ENCODE assay signal across 11 cellular contexts in the genomic region with DNA sequence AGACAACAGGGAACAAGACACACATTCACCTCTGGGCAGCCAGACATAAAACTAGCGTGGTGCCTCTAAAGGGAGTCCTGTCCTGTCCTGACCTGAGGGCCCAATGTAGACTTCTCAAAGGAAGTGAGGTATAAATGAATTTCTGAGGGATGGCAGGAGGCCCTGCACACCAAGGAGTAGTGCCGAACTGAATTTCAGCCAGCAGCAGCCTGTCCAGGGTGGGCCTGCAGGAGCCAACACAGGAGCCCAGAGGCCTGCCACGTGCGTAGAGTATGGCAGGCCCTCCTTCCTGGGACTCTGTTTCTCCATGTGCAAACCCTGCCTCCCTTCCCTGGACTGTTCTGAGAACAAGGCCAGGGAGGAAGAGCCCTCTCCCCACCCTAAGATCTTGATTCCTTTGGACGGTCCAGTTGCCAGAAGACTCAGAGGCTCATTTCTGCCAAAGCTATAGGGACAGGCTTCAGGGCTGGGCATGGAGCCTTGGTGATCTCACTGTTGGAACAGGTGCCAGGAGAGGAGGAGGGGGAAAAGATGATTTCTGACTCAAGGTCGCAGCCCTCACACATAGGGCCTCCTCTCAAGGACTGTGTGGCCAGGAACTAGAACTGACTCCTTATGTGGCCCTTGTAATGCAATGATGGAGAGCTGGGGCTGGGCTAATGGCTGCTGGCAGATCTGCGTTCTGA. TPM values are rescaled to one million over a fixed set of nuclear protein-coding genes. Genes with fewer than 3 reads are reported as not detected.
A peak's percentile ranks its signal among the peaks of the same experiment; 100 is the strongest.
DNase-seq lines count a peak whose midpoint lies in the region; ATAC-seq, FAIRE-seq and TF ChIP-seq lines count a peak whose summit lies in the region.
"Had no signal": no experiment of that assay in that cellular context is flagged by ENCODE, and none has a peak within 500 bp of the region (broad histone marks: within the 10 kb centered on the region; RNA-seq: fewer than 3 reads in every experiment).

No MANE protein-coding gene starts in this region.

- H3K36me3 ChIP-seq in right atrium auricular region (peaks cover 29% of the 10 kb centered on the region), gastrocnemius medialis (no peaks in the 10 kb centered on the region), OCI-LY7 (ENCODE audit: insufficient read depth, low read length) (no peaks in the 10 kb centered on the region)

- no peak overlapping the region for H3K4me2 ChIP-seq in OCI-LY7 (ENCODE audit: low read length)

- TF ChIP-seq POLR2A in H54 (IDR thresholded peaks at IDR 0.05; ENCODE audit: low read depth, low read length) (no peak), gastrocnemius medialis (IDR thresholded peaks at IDR 0.05) (no peak)

- DNase-seq in H54 (ENCODE audit: insufficient read length, low spot score) (peak; percentile 37), right atrium auricular region (ENCODE audit: low spot score) (no peak), gastrocnemius medialis (peak; percentile 55 to 77), NCI-H2107 treated with DMSO at 0.1 percent for 48 hours (lab: John Stamatoyannopoulos, UW; ENCODE audit: unreplicated experiment) (no peak), NCI-H1694 treated with DMSO at 0.1 percent for 48 hours (lab: John Stamatoyannopoulos, UW) (no peak), OCI-LY7 (ENCODE audit: low spot score) (no peak)
- DNase-seq: NCI-H1092 had no signal

- ATAC-seq in gastrocnemius medialis = peak; percentile 16 to 32
- ATAC-seq in GM19324 (IDR thresholded peaks at IDR 0.05; ENCODE audit: low FRiP score, unreplicated experiment) = no peak

- TF ChIP-seq CTCF in right atrium auricular region (IDR thresholded peaks at IDR 0.05) (no peak), gastrocnemius medialis (IDR thresholded peaks at IDR 0.05 in 4 of 5, conservative IDR thresholded peaks at IDR 0.05 in 1 of 5) (no peak), OCI-LY7 (conservative IDR thresholded peaks at IDR 0.05; ENCODE audit: low read length) (no peak)

- H3K27ac ChIP-seq in angular gyrus (ENCODE audit: low read depth, low read length) (peak overlapping the region; percentile 82), right atrium auricular region (peak overlapping the region; percentile 89 to 93), gastrocnemius medialis (peak overlapping the region; percentile 99 to 100 (median 99)), OCI-LY7 (ENCODE audit: low read depth, low read length, poor library complexity, severe bottlenecking) (no peak overlapping the region)
- H3K27ac ChIP-seq: SK-N-MC had no signal

- H3K4me1 ChIP-seq in right atrium auricular region = peaks cover 0 to 30% of the 10 kb centered on the region in 2 donors
- H3K4me1 ChIP-seq in gastrocnemius medialis = peaks cover 42 to 63% of the 10 kb centered on the region in 2 donors
- H3K4me1 ChIP-seq in OCI-LY7 (ENCODE audit: insufficient read depth, low read length, poor library complexity, severe bottlenecking) = no peaks in the 10 kb centered on the region

- no peaks in the 10 kb centered on the region for H3K79me2 ChIP-seq in OCI-LY7 (ENCODE audit: insufficient read depth, low read depth, low read length)

- no peak overlapping the region for H2AFZ ChIP-seq in OCI-LY7 (ENCODE audit: low read length)

- POLR2A ChIA-PET in OCI-LY7 (lab: Charles Lee) = no interaction called here

- H3K27me3 ChIP-seq in right atrium auricular region = no peaks in the 10 kb centered on the region
- H3K27me3 ChIP-seq in gastrocnemius medialis = no peaks in the 10 kb centered on the region

- H3K9me3 ChIP-seq in right atrium auricular region = no peaks in the 10 kb centered on the region
- H3K9me3 ChIP-seq in gastrocnemius medialis = no peaks in the 10 kb centered on the region
- H3K9me3 ChIP-seq in OCI-LY7 (ENCODE audit: low read length) = no peaks in the 10 kb centered on the region

- H3K4me3 ChIP-seq in right atrium auricular region = no peak overlapping the region
- H3K4me3 ChIP-seq in gastrocnemius medialis = no peak overlapping the region
- H3K4me3 ChIP-seq in OCI-LY7 (ENCODE audit: low read depth, low read length, poor library complexity, severe bottlenecking) = no peak overlapping the region

- intact Hi-C loops in gastrocnemius medialis (cut with DNase I; ENCODE audit: low total_unique reads) = loop anchor here (5.0 to 10.0 kb wide), 2 partner anchors 847 to 1650 kb away; no protein-coding TSS in a partner anchor
- intact Hi-C loops in OCI-LY7 (cut with micrococcal nuclease; ENCODE audit: unreplicated experiment) = no loop called here

- CTCF ChIA-PET in OCI-LY7 (lab: Charles Lee; ENCODE audit: unreplicated experiment) = no interaction called here

- in situ Hi-C loops in gastrocnemius medialis (cut with MboI; ENCODE audit: low sequenced_read_pairs in 4 of 4) = no loop called here

- no peaks in the 10 kb centered on the region for H4K20me1 ChIP-seq in OCI-LY7 (ENCODE audit: insufficient read depth, low read length)

- peak; percentile 20 for FAIRE-seq in H54 (lab: Jason Lieb, UNC)

- no TSS peak for BruUV-seq in OCI-LY7 (replicated peaks; lab: Mats Ljungman, UMichigan)

- H3K9me2 ChIP-seq in OCI-LY7 (ENCODE audit: insufficient read depth, low read length) = no peaks in the 10 kb centered on the region

RNA-seq across cellular contexts. Expression of gene FABP3, which starts 1.8 kb away (rescaled TPM):
- total RNA-seq in right atrium auricular region (1,000 to 10,000 TPM; 3,211 to 3,527 TPM), gastrocnemius medialis (1,000 to 10,000 TPM in 3 of 4 donors, 100 to 1,000 TPM in 1; 886 to 2,424 (median 1,240) TPM), OCI-LY7 (2022) (not detected in 2 replicates)
- not detected in 2 replicates for total RNA-seq in OCI-LY7 (2014; rRNA removed; shearing (Covaris generic))
- total RNA-seq: mononuclear cell had no signal

RNA-seq across cellular contexts. Expression of gene SERINC2, which starts 38.4 kb away (rescaled TPM):
- total RNA-seq in right atrium auricular region = 1 to 10 TPM in 1 of 2 donors, under 1 TPM in 1; 0.70 to 3.8 TPM
- 10 to 100 TPM; 21.2 to 53.4 (median 35.9) TPM for total RNA-seq in gastrocnemius medialis
- total RNA-seq in OCI-LY7 (2014; rRNA removed; shearing (Covaris generic)) = 0.82 and 3.5 TPM in 2 replicates
- 8.6 and 11.1 TPM in 2 replicates for total RNA-seq in OCI-LY7 (2022)

Comparison
In these comparisons a context has a peak if more than half of its experiments do, and no peak if none do; other contexts are left out.
1. DNase-seq: peak in H54 (single experiment) and gastrocnemius medialis (2 of 2); none in right atrium auricular region (single experiment), NCI-H2107 treated with DMSO at 0.1 percent for 48 hours (single experiment), NCI-H1694 treated with DMSO at 0.1 percent for 48 hours (single experiment) and OCI-LY7 (single experiment).
2. RNA of gene FABP3, which starts 1.8 kb away (total RNA-seq): 3,211 to 3,527 TPM in right atrium auricular region and 886 to 2,424 TPM in gastrocnemius medialis; not detected in OCI-LY7; every median in the first group is over 100 times any median in the second.